ENCODE assay signal across 27 cellular contexts in the genomic region with DNA sequence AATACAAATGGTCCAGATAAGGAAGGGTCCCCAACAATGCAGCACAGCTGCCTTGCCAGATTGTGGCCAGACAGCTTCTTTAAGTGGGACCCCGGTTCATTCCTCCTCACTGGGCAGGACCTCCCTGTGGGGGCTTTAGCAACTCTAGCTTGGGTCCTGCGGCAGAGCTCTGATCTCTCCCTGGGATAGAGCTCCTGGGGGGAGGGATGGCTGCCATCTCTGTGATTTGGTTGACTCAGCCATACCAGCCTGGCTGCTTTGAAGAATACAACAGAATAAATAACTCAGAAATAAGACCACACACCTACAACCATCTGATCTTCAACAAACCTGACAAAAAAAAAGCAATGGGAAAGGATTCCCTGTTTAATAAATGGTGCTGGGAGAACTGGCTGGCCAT. TPM values are rescaled to one million over a fixed set of nuclear protein-coding genes. Genes with fewer than 3 reads are reported as not detected.
"Had no signal": no experiment of that assay in that cellular context is flagged by ENCODE, and none has a peak within 500 bp of the region (broad histone marks: within the 10 kb centered on the region; RNA-seq: fewer than 3 reads in every experiment).

No MANE protein-coding gene starts in this region.

- H3K4me1 ChIP-seq: Peyer's patch, SJCRH30 had no signal

- H3K9me3 Mint-ChIP-seq: IgD-negative memory B cell had no signal

- H3K27me3 ChIP-seq: Peyer's patch, SJCRH30 had no signal

- H3K4me2 ChIP-seq: KMS-11, PC-9 had no signal

- H3K36me3 Mint-ChIP-seq: IgD-negative memory B cell had no signal

- H3K4me1 Mint-ChIP-seq: IgD-negative memory B cell had no signal

- H3K27ac ChIP-seq: HL-60, KMS-11, PC-9, Peyer's patch, SJCRH30, SK-N-MC had no signal

- H3K36me3 ChIP-seq: Peyer's patch, SJCRH30 had no signal

- DNase-seq: Kasumi-1, MM.1S, NCI-H1105, NCI-H1417, NCI-H1436 treated with DMSO at 0.1 percent for 48 hours, NCI-H1694 treated with DMSO at 0.1 percent for 48 hours, NCI-H1930, NCI-H2081, NCI-H2107, NCI-H2171, NCI-H226, NCI-H446, NCI-H510A, NCI-H524 treated with DMSO at 0.1 percent for 48 hours, NCI-H69, NCI-H774, OCI-M1, PC-9, Peyer's patch, SHP77 treated with DMSO at 0.1 percent for 48 hours, SJCRH30 had no signal

- H3K4me3 Mint-ChIP-seq: IgD-negative memory B cell had no signal

- H3K9ac ChIP-seq: KMS-11 had no signal

- H2AFZ ChIP-seq: PC-9 had no signal

- H3K27ac Mint-ChIP-seq: IgD-negative memory B cell had no signal

- H3K9me3 ChIP-seq: Peyer's patch, SJCRH30 had no signal

- H3K4me3 ChIP-seq: K562, PC-9, Peyer's patch, SJCRH30, SK-N-MC had no signal

- FAIRE-seq: HTR-8/SVneo, K562 had no signal

RNA-seq across cellular contexts. Expression of gene ROR2, which starts 22.7 kb away (rescaled TPM):
- total RNA-seq: PC-9, SJCRH30 had no signal
- polyA plus RNA-seq: IgD-negative memory B cell had no signal
